In the genomic region with DNA sequence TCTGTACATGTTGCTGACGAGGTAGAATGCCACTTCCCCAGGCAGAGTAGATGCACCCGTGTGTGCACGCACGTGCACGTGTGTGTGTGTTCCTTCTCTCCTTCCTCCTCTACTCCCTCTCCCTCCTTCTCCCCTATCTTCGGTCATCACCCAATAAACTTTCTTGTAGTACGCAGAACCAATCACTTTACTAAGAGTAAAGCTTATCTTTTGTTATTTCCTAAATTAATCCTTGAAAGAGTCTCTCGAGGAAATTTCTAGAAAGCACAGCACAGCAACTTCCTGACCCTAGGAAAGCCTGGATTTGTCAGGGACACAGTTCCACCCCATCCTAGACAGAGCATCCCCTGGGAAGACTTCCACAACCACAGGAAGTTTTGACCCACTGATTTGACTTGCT, we compare ENCODE assay signal across 25 cellular contexts.
A peak's percentile ranks its signal among the peaks of the same experiment; 100 is the strongest.
DNase-seq lines count a peak whose midpoint lies in the region; ATAC-seq, FAIRE-seq and TF ChIP-seq lines count a peak whose summit lies in the region.
"Had no signal": no experiment of that assay in that cellular context is flagged by ENCODE, and none has a peak within 500 bp of the region (broad histone marks: within the 10 kb centered on the region; RNA-seq: fewer than 3 reads in every experiment).

No MANE protein-coding gene starts in this region.

- H3K4me3 ChIP-seq in GM23338: no peak overlapping the region
- H3K4me3 ChIP-seq in H1 (ENCODE audit: extremely low read depth in 1 of 4, insufficient read depth in 2 of 4, low read depth in 3 of 4, low read length in 4 of 4): no peak overlapping the region
- no peak overlapping the region for H3K4me3 ChIP-seq in brain microvascular endothelial cell (ENCODE audit: low read depth, low read length)
- H3K4me3 ChIP-seq: A549; BLaER1 treated with 17β-estradiol and CSF1 and Interleukin-3, amounts not matched to agents 10 nM and 100 nM; GM12878; GM23248; HAP-1 had no signal

- TF ChIP-seq CTCF in GM23338 (conservative IDR thresholded peaks at IDR 0.05; ENCODE audit: low read depth in 2 of 2) (no peak), H1 (IDR thresholded peaks at IDR 0.05; ENCODE audit: control extremely low read depth in 1 of 3, insufficient read depth in 1 of 3, low read depth in 1 of 3, low read length in 3 of 3) (no peak), brain microvascular endothelial cell (IDR thresholded peaks at IDR 0.05; ENCODE audit: low read depth, low read length, missing control alignments) (no peak)

- no peaks in the 10 kb centered on the region for H3K23me2 ChIP-seq in H1 (ENCODE audit: low read depth, low read length)

- peak overlapping the region; percentile 4 for H4K91ac ChIP-seq in H1 (replicated peaks; ENCODE audit: insufficient read length, low read length)

- H3K79me1 ChIP-seq in H1 (ENCODE audit: low read depth, low read length): no peaks in the 10 kb centered on the region

- H3K14ac ChIP-seq in H1 (ENCODE audit: insufficient read length): no peak overlapping the region

- H3K9me2 ChIP-seq in GM23338 (ENCODE audit: insufficient read depth): peaks cover 5% of the 10 kb centered on the region

- H2BK12ac ChIP-seq in H1 (ENCODE audit: low read depth, low read length): peak overlapping the region; percentile 82; the same call in 1 of the 2 replicates

- peaks cover 10% of the 10 kb centered on the region; the same call in 2 of the 3 replicates for H3K36me3 Mint-ChIP-seq in GM23338 (ENCODE audit: low read depth)

- peaks cover 24% of the 10 kb centered on the region for H3K4me1 ChIP-seq in GM23338 (ENCODE audit: insufficient read depth)
- H3K4me1 ChIP-seq in H1 (replicated peaks in 1 of 4; ENCODE audit: control insufficient read depth in 3 of 4, insufficient read depth in 4 of 4, low read length in 3 of 4): peaks cover 0 to 13% (median 8%) of the 10 kb centered on the region in 4 experiments; a peak in 6 of 7 replicates
- H3K4me1 ChIP-seq: A549, BE2C, HAP-1 had no signal

- no peak overlapping the region for H2BK5ac ChIP-seq in H1 (ENCODE audit: low read depth, low read length)

- H3K4me3 Mint-ChIP-seq in GM23338: no peak overlapping the region
- H3K4me3 Mint-ChIP-seq: CD14-positive monocyte; CD4-positive, alpha-beta T cell; CD8-positive, alpha-beta memory T cell had no signal

- no peak for TF ChIP-seq EP300 in H1 (IDR thresholded peaks at IDR 0.05; ENCODE audit: borderline replicate concordance in 1 of 2, low read depth in 2 of 2, low read length in 2 of 2)

- no peak for FAIRE-seq in H1 (lab: Jason Lieb, UNC)
- FAIRE-seq: A549, D721Med, GM12878, GM18507, H54 had no signal

- no peak overlapping the region for H2BK120ac ChIP-seq in H1 (replicated peaks; ENCODE audit: low read depth, low read length)

- no peak overlapping the region for H4K8ac ChIP-seq in H1 (ENCODE audit: extremely low read depth, insufficient read depth, low read length)

- H3K36me3 ChIP-seq in GM23338 (ENCODE audit: insufficient read depth) (no peaks in the 10 kb centered on the region), H1 (ENCODE audit: control insufficient read depth in 2 of 4, insufficient read depth in 4 of 4, low read length in 3 of 4) (peaks cover 0 to 4% (median 0%) of the 10 kb centered on the region in 4 experiments; a peak in 1 of 8 replicates), brain microvascular endothelial cell (replicated peaks) (no peaks in the 10 kb centered on the region)
- H3K36me3 ChIP-seq: BE2C, HAP-1 had no signal

- no peak for TF ChIP-seq POLR2A in H1 (IDR thresholded peaks at IDR 0.05; ENCODE audit: control extremely low read depth in 1 of 2, low read depth in 2 of 2, low read length in 2 of 2)

- CTCF ChIA-PET in H1 (lab: Charles Lee; ENCODE audit: partially characterized antibody): interaction anchor here (1.3 kb wide), 1 partner anchor 24 kb away, joined by 3 read pairs; no protein-coding TSS in a partner anchor

- no peak overlapping the region for H4K5ac ChIP-seq in H1 (ENCODE audit: insufficient read length, low read depth, low read length)

- no peak for ATAC-seq in GM23338
- ATAC-seq: A549, GM12878 had no signal

- peaks cover 0 to 3% of the 10 kb centered on the region in 2 experiments; a peak in 1 of 4 replicates for H3K9me3 ChIP-seq in H1 (ENCODE audit: insufficient read depth in 2 of 2, low read depth in 1 of 2, low read length in 1 of 2)
- H3K9me3 ChIP-seq: A549, BE2C, HAP-1 had no signal

- H3K4me2 ChIP-seq in GM23338: no peak overlapping the region
- no peak overlapping the region for H3K4me2 ChIP-seq in H1 (ENCODE audit: insufficient read depth in 1 of 2, low read depth in 2 of 2, low read length in 2 of 2)
- H3K4me2 ChIP-seq: A549; BLaER1 treated with 17β-estradiol and CSF1 and Interleukin-3, amounts not matched to agents 10 nM and 100 nM had no signal

- H3K4me1 Mint-ChIP-seq in GM23338: peaks cover 28% of the 10 kb centered on the region

- no peak for TF ChIP-seq RAD21 in H1 (IDR thresholded peaks at IDR 0.05 in 1 of 2, conservative IDR thresholded peaks at IDR 0.05 in 1 of 2; ENCODE audit: low read depth in 2 of 2, low read length in 2 of 2)

- no peak overlapping the region for H3K27ac ChIP-seq in GM23338 (ENCODE audit: low read depth)
- no peak overlapping the region for H3K27ac ChIP-seq in H1 (ENCODE audit: low read depth, low read length)
- no peak overlapping the region for H3K27ac ChIP-seq in brain microvascular endothelial cell
- H3K27ac ChIP-seq: A549; BLaER1 treated with 17β-estradiol and CSF1 and Interleukin-3, amounts not matched to agents 10 nM and 100 nM; GM23248 had no signal

- H3K56ac ChIP-seq in H1 (replicated peaks; ENCODE audit: insufficient read length, low read depth, low read length): no peak overlapping the region

- peaks cover 10% of the 10 kb centered on the region for H3K27me3 Mint-ChIP-seq in GM23338 (ENCODE audit: insufficient read depth, low read depth, poor library complexity)

- H3K23ac ChIP-seq in H1 (ENCODE audit: insufficient read length): no peak overlapping the region

- H3K18ac ChIP-seq in H1 (ENCODE audit: extremely low read depth, low read length): no peak overlapping the region

- H3K4ac ChIP-seq in H1 (replicated peaks; ENCODE audit: insufficient read length, low read depth, low read length): no peak overlapping the region

- no peak overlapping the region for H3K9ac ChIP-seq in H1 (replicated peaks in 1 of 4; ENCODE audit: extremely low read depth in 1 of 4, low read depth in 3 of 4, low read length in 3 of 4)
- H3K9ac ChIP-seq: BLaER1 treated with 17β-estradiol and CSF1 and Interleukin-3, amounts not matched to agents 10 nM and 100 nM; GM23248 had no signal

- H3K27me3 ChIP-seq in GM23338 (ENCODE audit: insufficient read depth) (no peaks in the 10 kb centered on the region), H1 (replicated peaks in 1 of 4; ENCODE audit: control insufficient read depth in 3 of 4, extremely low read depth in 1 of 4, insufficient read depth in 3 of 4, low read length in 3 of 4) (no peaks in the 10 kb centered on the region; a peak in 2 of 7 replicates), brain microvascular endothelial cell (replicated peaks) (no peaks in the 10 kb centered on the region)
- H3K27me3 ChIP-seq: BE2C; BLaER1 treated with 17β-estradiol and CSF1 and Interleukin-3, amounts not matched to agents 10 nM and 100 nM had no signal

- in situ Hi-C loops in brain microvascular endothelial cell (cut with HindIII; ENCODE audit: low pct_ligation_motif_present, low sequenced_read_pairs): no loop called here

- H3F3A ChIP-seq in GM23338 (replicated peaks; ENCODE audit: low read depth): no peaks in the 10 kb centered on the region; the same call in 1 of the 2 replicates

- H4K20me1 ChIP-seq in GM23338 (replicated peaks; ENCODE audit: insufficient read depth) (no peaks in the 10 kb centered on the region), H1 (replicated peaks in 1 of 2; ENCODE audit: control insufficient read depth in 1 of 2, insufficient read depth in 2 of 2, low read length in 2 of 2) (no peaks in the 10 kb centered on the region)
- H4K20me1 ChIP-seq: BLaER1 treated with 17β-estradiol and CSF1 and Interleukin-3, amounts not matched to agents 10 nM and 100 nM had no signal

- H3K27ac Mint-ChIP-seq in GM23338: no peak overlapping the region
- H3K27ac Mint-ChIP-seq: CD4-positive, alpha-beta T cell had no signal

- H2AFZ ChIP-seq in GM23338 (peak overlapping the region; percentile 19; the same call in 1 of the 2 replicates), H1 (ENCODE audit: low read length) (no peak overlapping the region)
- H2AFZ ChIP-seq: GM23248 had no signal

- WGBS in H1 (ENCODE audit: extremely low coverage in 1 of 2, insufficient coverage in 1 of 2, insufficient read length in 1 of 2, insufficient replicate concordance in 2 of 2, low coverage in 1 of 2, low lambda C conversion rate in 2 of 2, missing lambda C conversion rate in 1 of 2), 2 experiments: 87% methylated on average over 8 of the region's 8 CpGs; no CpG with 5 or more reads in 1 of the 2 experiments

- POLR2A ChIA-PET in H1 (lab: Charles Lee; ENCODE audit: partially characterized antibody): no interaction called here

- H2BK20ac ChIP-seq in H1 (ENCODE audit: low read length): peak overlapping the region; percentile 49; the same call in 1 of the 2 replicates

- no peak overlapping the region for H2AK5ac ChIP-seq in H1 (ENCODE audit: low read depth, low read length)

- DNase-seq in GM23338 (ENCODE audit: low spot score): no peak
- no peak for DNase-seq in H1 (ENCODE audit: low read depth in 1 of 2, low spot score in 2 of 2)
- DNase-seq in mesenteric fat pad (ENCODE audit: low spot score): peak; percentile 35
- no peak for DNase-seq in brain microvascular endothelial cell
- DNase-seq in activated CD4-positive, alpha-beta T cell treated with anti-CD3 and anti-CD28 coated beads for 1 hour: no peak
- no peak for DNase-seq in stimulated activated CD4-positive, alpha-beta T cell treated with anti-CD3 and anti-CD28 coated beads, Interleukin-1b, Interleukin-23, amount 100 ng/mL, for 48 hours
- DNase-seq: 8988T; ACHN; AML-193; BE2C; CD4-positive, alpha-beta T cell; CD8-positive, alpha-beta memory T cell; DMS 273 treated with DMSO at 0.1 percent for 48 hours; DMS79; EL; GDM1; GM23248 had no signal

- peak overlapping the region; percentile 65 for H2BK15ac ChIP-seq in H1 (ENCODE audit: low read length)

- H3K79me2 ChIP-seq in GM23338 (replicated peaks; ENCODE audit: insufficient read depth): no peaks in the 10 kb centered on the region
- no peaks in the 10 kb centered on the region for H3K79me2 ChIP-seq in H1 (ENCODE audit: control insufficient read depth in 1 of 2, insufficient read depth in 2 of 2, low read length in 2 of 2)

- no peaks in the 10 kb centered on the region; the same call in 2 of the 3 replicates for H3K9me3 Mint-ChIP-seq in GM23338

TF ChIP-seq in GM23338, 12 proteins besides CTCF, POLR2A, EP300 and RAD21:
- TF ChIP-seq ZNF114 (CRISPR knock-in tag; IDR thresholded peaks at IDR 0.05) (no peak), EZH2 (IDR thresholded peaks at IDR 0.05; ENCODE audit: low read depth, unreplicated experiment) (no peak)

TF ChIP-seq in H1, 55 proteins besides CTCF, POLR2A, EP300 and RAD21 (continues in another document):
- TF ChIP-seq JUN (IDR thresholded peaks at IDR 0.05; ENCODE audit: low read depth, low read length) (no peak), JUND (IDR thresholded peaks at IDR 0.05; ENCODE audit: low read length) (no peak), PHF8 (conservative IDR thresholded peaks at IDR 0.05; ENCODE audit: low read depth, low read length) (no peak), SIX5 (IDR thresholded peaks at IDR 0.05; ENCODE audit: low read depth, low read length) (no peak), NANOG (IDR thresholded peaks at IDR 0.05; ENCODE audit: insufficient read depth, low read depth, low read length, poor library complexity, severe bottlenecking) (no peak)
